Comparison of ENCODE assay signal across 10 cellular contexts in the genomic region with DNA sequence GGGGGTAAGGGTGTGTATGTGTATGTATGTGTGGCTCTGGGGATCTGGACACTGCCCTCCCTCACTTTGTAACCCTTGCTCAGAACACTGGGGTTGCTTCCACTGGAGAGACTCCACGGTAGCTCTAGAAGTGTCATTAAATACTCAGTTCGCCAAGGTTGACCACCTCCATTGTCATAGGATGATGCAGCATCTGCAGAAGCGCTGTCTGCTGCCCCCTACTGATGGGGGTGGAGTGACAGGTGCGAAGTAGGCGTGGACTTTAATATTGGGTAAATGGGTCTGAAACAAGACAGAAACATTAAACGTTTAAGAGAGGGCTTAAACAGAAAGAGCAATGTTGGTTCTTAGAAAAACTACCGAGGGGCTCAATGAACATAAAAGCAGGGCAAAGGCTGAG. TPM values are rescaled to one million over a fixed set of nuclear protein-coding genes. Genes with fewer than 3 reads are reported as not detected.
A peak's percentile ranks its signal among the peaks of the same experiment; 100 is the strongest.
DNase-seq lines count a peak whose midpoint lies in the region; ATAC-seq and TF ChIP-seq lines count a peak whose summit lies in the region.
"Had no signal": no experiment of that assay in that cellular context is flagged by ENCODE, and none has a peak within 500 bp of the region (broad histone marks: within the 10 kb centered on the region; RNA-seq: fewer than 3 reads in every experiment).

No MANE protein-coding gene starts in this region.

- H3K27me3 Mint-ChIP-seq in activated T-cell treated with anti-CD3 and anti-CD28 coated beads, Interleukin-2, amount 50 U/mL, for 4 hours (ENCODE audit: low read depth) = no peaks in the 10 kb centered on the region
- no peaks in the 10 kb centered on the region for H3K27me3 Mint-ChIP-seq in activated naive CD8-positive, alpha-beta T cell treated with anti-CD3 and anti-CD28 coated beads, Interleukin-2, amount 50 U/mL, for 24 hours

- intact Hi-C loops in left lung (cut with DNase I) = no loop called here

- no peaks in the 10 kb centered on the region for H3F3A ChIP-seq in smooth muscle cell (ENCODE audit: low read depth)

- TF ChIP-seq CTCF in KMS-11 (conservative IDR thresholded peaks at IDR 0.05; ENCODE audit: low read depth, low read length) (peak; percentile 65), smooth muscle cell (IDR thresholded peaks at IDR 0.05; ENCODE audit: borderline replicate concordance, insufficient read depth, poor library complexity, severe bottlenecking) (peak; percentile 20), left lung (IDR thresholded peaks at IDR 0.05) (no peak)

- H3K4me3 ChIP-seq in KMS-11 (IDR thresholded peaks at IDR 0.05; ENCODE audit: insufficient read depth, low read depth, low read length) (no peak overlapping the region), smooth muscle cell (no peak overlapping the region), left lung (no peak overlapping the region)
- H3K4me3 ChIP-seq: breast epithelium, prostate gland had no signal

- H3K36me3 Mint-ChIP-seq in activated T-cell treated with anti-CD3 and anti-CD28 coated beads, Interleukin-2, amount 50 U/mL, for 4 hours (ENCODE audit: insufficient read depth) = peaks cover 27% of the 10 kb centered on the region
- peaks cover 19% of the 10 kb centered on the region for H3K36me3 Mint-ChIP-seq in activated naive CD8-positive, alpha-beta T cell treated with anti-CD3 and anti-CD28 coated beads, Interleukin-2, amount 50 U/mL, for 24 hours (ENCODE audit: low read depth)

- H3K9ac ChIP-seq in KMS-11 (no peak overlapping the region), smooth muscle cell (ENCODE audit: low read depth) (no peak overlapping the region)

- ATAC-seq in activated T-cell treated with anti-CD3 and anti-CD28 coated beads, Interleukin-2, amount 50 U/mL, for 4 hours = no peak
- no peak for ATAC-seq in activated naive CD8-positive, alpha-beta T cell treated with anti-CD3 and anti-CD28 coated beads, Interleukin-2, amount 50 U/mL, for 24 hours
- ATAC-seq in left lung = no peak
- no peak for ATAC-seq in HG02852 (IDR thresholded peaks at IDR 0.05; ENCODE audit: unreplicated experiment)

- DNase-seq in activated T-cell treated with anti-CD3 and anti-CD28 coated beads for 48 hours (ENCODE audit: low read depth) (peak; percentile 36), smooth muscle cell (lab: John Stamatoyannopoulos, UW; ENCODE audit: unreplicated experiment) (no peak), NCI-H524 treated with DMSO at 0.1 percent for 48 hours (lab: John Stamatoyannopoulos, UW) (no peak), left lung (no peak)
- DNase-seq in activated T-cell treated with anti-CD3 and anti-CD28 coated beads, Interleukin-2, amount 50 U/mL, for 4 hours = no peak
- peak; percentile 55 for DNase-seq in activated naive CD8-positive, alpha-beta T cell treated with anti-CD3 and anti-CD28 coated beads, Interleukin-2, amount 50 U/mL, for 24 hours

- H3K36me3 ChIP-seq in KMS-11 (ENCODE audit: insufficient read depth) = no peaks in the 10 kb centered on the region
- no peaks in the 10 kb centered on the region for H3K36me3 ChIP-seq in smooth muscle cell (ENCODE audit: low read depth)
- peaks cover 0 to 88% of the 10 kb centered on the region in 2 donors for H3K36me3 ChIP-seq in left lung

- H3K9me3 Mint-ChIP-seq in activated T-cell treated with anti-CD3 and anti-CD28 coated beads, Interleukin-2, amount 50 U/mL, for 4 hours = no peaks in the 10 kb centered on the region
- no peaks in the 10 kb centered on the region for H3K9me3 Mint-ChIP-seq in activated naive CD8-positive, alpha-beta T cell treated with anti-CD3 and anti-CD28 coated beads, Interleukin-2, amount 50 U/mL, for 24 hours

- no peaks in the 10 kb centered on the region for H3K4me1 ChIP-seq in KMS-11 (ENCODE audit: low read depth, poor library complexity, severe bottlenecking)
- no peaks in the 10 kb centered on the region for H3K4me1 ChIP-seq in smooth muscle cell (ENCODE audit: low read depth)
- H3K4me1 ChIP-seq in left lung = no peaks in the 10 kb centered on the region
- H3K4me1 ChIP-seq: breast epithelium, prostate gland had no signal

- 77% methylated on average over 7 of the region's 7 CpGs for WGBS in smooth muscle cell (ENCODE audit: low lambda C conversion rate)

- H3K79me2 ChIP-seq in KMS-11 (ENCODE audit: insufficient read depth, low read depth) (no peaks in the 10 kb centered on the region), smooth muscle cell (ENCODE audit: low read depth) (no peaks in the 10 kb centered on the region)

- H3K4me3 Mint-ChIP-seq in activated T-cell treated with anti-CD3 and anti-CD28 coated beads, Interleukin-2, amount 50 U/mL, for 4 hours = no peak overlapping the region
- no peak overlapping the region for H3K4me3 Mint-ChIP-seq in activated naive CD8-positive, alpha-beta T cell treated with anti-CD3 and anti-CD28 coated beads, Interleukin-2, amount 50 U/mL, for 24 hours

- no peak overlapping the region for H3K27ac Mint-ChIP-seq in activated naive CD8-positive, alpha-beta T cell treated with anti-CD3 and anti-CD28 coated beads, Interleukin-2, amount 50 U/mL, for 24 hours

- no peaks in the 10 kb centered on the region for H3K4me1 Mint-ChIP-seq in activated T-cell treated with anti-CD3 and anti-CD28 coated beads, Interleukin-2, amount 50 U/mL, for 4 hours (ENCODE audit: low read depth)
- no peaks in the 10 kb centered on the region for H3K4me1 Mint-ChIP-seq in activated naive CD8-positive, alpha-beta T cell treated with anti-CD3 and anti-CD28 coated beads, Interleukin-2, amount 50 U/mL, for 24 hours

- no peak overlapping the region for H3K4me2 ChIP-seq in KMS-11
- H3K4me2 ChIP-seq in smooth muscle cell = no peak overlapping the region

- H3K27ac ChIP-seq in KMS-11 = no peak overlapping the region
- H3K27ac ChIP-seq in smooth muscle cell (ENCODE audit: low read depth) = no peak overlapping the region
- H3K27ac ChIP-seq in left lung = no peak overlapping the region
- H3K27ac ChIP-seq: breast epithelium, prostate gland had no signal

- H3K9me3 ChIP-seq in smooth muscle cell (replicated peaks; ENCODE audit: low read depth) (no peaks in the 10 kb centered on the region), left lung (no peaks in the 10 kb centered on the region)
- H3K9me3 ChIP-seq: breast epithelium, prostate gland had no signal

- H4K20me1 ChIP-seq in KMS-11 (ENCODE audit: insufficient read depth) (no peaks in the 10 kb centered on the region), smooth muscle cell (ENCODE audit: low read depth) (no peaks in the 10 kb centered on the region)

- H2AFZ ChIP-seq in KMS-11 (ENCODE audit: low read depth) (no peak overlapping the region), smooth muscle cell (ENCODE audit: low read depth) (no peak overlapping the region)

- H3K27me3 ChIP-seq in KMS-11 (ENCODE audit: insufficient read depth, low read depth) (no peaks in the 10 kb centered on the region), smooth muscle cell (ENCODE audit: low read depth) (no peaks in the 10 kb centered on the region), left lung (no peaks in the 10 kb centered on the region)
- H3K27me3 ChIP-seq: breast epithelium had no signal

RNA-seq across cellular contexts. Expression of a gene that starts 35.5 kb away (rescaled TPM):
- not detected for total RNA-seq in activated T-cell treated with anti-CD3 and anti-CD28 coated beads, Interleukin-2, amount 50 U/mL, for 4 hours
- total RNA-seq in smooth muscle cell (0.09 and 0.13 TPM in 2 replicates), left lung (under 1 TPM; 0.17 to 0.55 TPM)
- polyA plus RNA-seq in smooth muscle cell = 0.32 TPM in 1 of 2 replicates, not detected in the other

Comparison
In these comparisons a context has a peak if more than half of its experiments do, and no peak if none do; other contexts are left out.
1. DNase-seq: peak in activated T-cell treated with anti-CD3 and anti-CD28 coated beads for 48 hours (single experiment) and activated naive CD8-positive, alpha-beta T cell treated with anti-CD3 and anti-CD28 coated beads, Interleukin-2, amount 50 U/mL, for 24 hours (single experiment); none in activated T-cell treated with anti-CD3 and anti-CD28 coated beads, Interleukin-2, amount 50 U/mL, for 4 hours (single experiment), smooth muscle cell (single experiment), NCI-H524 treated with DMSO at 0.1 percent for 48 hours (single experiment) and left lung (0 of 2).
2. CTCF ChIP-seq: peak in KMS-11 (single experiment) and smooth muscle cell (single experiment); none in left lung (0 of 2).